In genomic region chr4:174266416-174266815, GRCh38 we compare ENCODE assay signal across 14 cellular contexts.
"Had no signal": no experiment of that assay in that cellular context is flagged by ENCODE, and none has a peak within 500 bp of the region (broad histone marks: within the 10 kb centered on the region; RNA-seq: fewer than 3 reads in every experiment).

No MANE protein-coding gene starts in this region.

- H3K36me3 ChIP-seq: right atrium auricular region had no signal

- H3K4me1 ChIP-seq: right atrium auricular region had no signal

- H3K9me3 ChIP-seq: adrenal gland, esophagus squamous epithelium, right atrium auricular region had no signal

- H3K27me3 ChIP-seq: adrenal gland, esophagus squamous epithelium, right atrium auricular region had no signal

- H3K27ac ChIP-seq: adrenal gland, esophagus squamous epithelium, right atrium auricular region, skin epidermis, VCaP had no signal

- ATAC-seq: activated T-cell treated with anti-CD3 and anti-CD28 coated beads, Interleukin-2, amount 50 U/mL, for 4 hours; natural killer cell treated with Interleukin-12 subunit alpha and Interleukin-12 subunit beta and Interleukin-15 and Interleukin-18, amount 100 ng/mL, for 72 hours; stimulated activated naive CD8-positive, alpha-beta T cell treated with anti-CD3 and anti-CD28 coated beads, Interleukin-15, Interleukin-2, amounts not matched to agents 100 U/mL and 50 U/mL, for 24 hours had no signal

- H3K4me3 ChIP-seq: adrenal gland, esophagus squamous epithelium, right atrium auricular region, skin epidermis had no signal

- DNase-seq: activated CD4-positive, alpha-beta memory T cell treated with anti-CD3 and anti-CD28 coated beads, Interleukin-2, amount 10 ng/mL, durations not matched to agents 7 days and 5 days; activated effector memory CD4-positive, alpha-beta T cell treated with Interleukin-2 at 50 U/mL for 16 hours; activated T-cell treated with anti-CD3 and anti-CD28 coated beads, Interleukin-2, amount 50 U/mL, for 4 hours; adrenal gland; esophagus squamous epithelium; occipital lobe; stimulated activated CD4-positive, alpha-beta T cell treated with anti-CD3 and anti-CD28 coated beads, Interleukin-4, amount 100 ng/mL, for 4 hours; stimulated activated naive CD8-positive, alpha-beta T cell treated with anti-CD3 and anti-CD28 coated beads, Interleukin-15, Interleukin-2, amounts not matched to agents 100 U/mL and 50 U/mL, for 24 hours; T1000; trophoblast cell had no signal
